ENCODE assay signal across 26 cellular contexts in the genomic region with DNA sequence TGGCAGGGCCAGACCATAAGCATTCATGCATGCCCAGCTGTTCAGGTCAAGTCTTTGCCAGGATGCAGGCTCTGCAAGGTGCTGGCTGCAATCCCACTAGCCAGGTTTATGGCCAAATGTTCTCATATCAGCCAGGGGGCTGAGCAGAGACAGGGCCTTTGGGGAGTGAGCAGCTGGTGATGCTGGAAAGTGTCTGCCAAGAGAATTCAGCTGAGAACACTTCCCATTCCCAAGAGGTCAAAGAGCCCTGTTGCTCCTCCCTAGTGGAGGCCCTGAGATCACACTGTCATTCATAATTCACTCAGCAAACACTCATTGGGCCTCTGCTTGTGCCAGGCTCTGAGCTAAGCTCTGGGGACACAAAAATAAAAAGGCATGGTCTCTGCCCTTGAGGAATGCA.
A peak's percentile ranks its signal among the peaks of the same experiment; 100 is the strongest.
DNase-seq lines count a peak whose midpoint lies in the region; ATAC-seq and TF ChIP-seq lines count a peak whose summit lies in the region.
"Had no signal": no experiment of that assay in that cellular context is flagged by ENCODE, and none has a peak within 500 bp of the region (broad histone marks: within the 10 kb centered on the region; RNA-seq: fewer than 3 reads in every experiment).

No MANE protein-coding gene starts in this region.

- H3K23ac ChIP-seq in mesendoderm (ENCODE audit: low read length): no peak overlapping the region

- H3K4me1 ChIP-seq in mesendoderm (ENCODE audit: control insufficient read depth, low read depth, low read length): peaks cover 4% of the 10 kb centered on the region
- H3K4me1 ChIP-seq in A673 (ENCODE audit: insufficient read depth, low read length, poor library complexity, severe bottlenecking): no peaks in the 10 kb centered on the region
- no peaks in the 10 kb centered on the region for H3K4me1 ChIP-seq in hepatocyte (ENCODE audit: insufficient read depth)
- H3K4me1 ChIP-seq: parathyroid adenoma had no signal

- ATAC-seq in Right ventricle myocardium superior (ENCODE audit: poor library complexity): no peak
- ATAC-seq: activated CD8-positive, alpha-beta T cell treated with anti-CD3 and anti-CD28 coated beads for 36 hours; esophagus mucosa; GM23338 had no signal

- DNase-seq in NCI-H2081 (lab: John Stamatoyannopoulos, UW) (peak; percentile 29 to 72), NCI-H2081 treated with DMSO at 0.1 percent for 48 hours (lab: John Stamatoyannopoulos, UW) (no peak), NCI-H2029 treated with DMSO at 0.1 percent for 48 hours (lab: John Stamatoyannopoulos, UW) (peak; percentile 96), NCI-H82 (lab: John Stamatoyannopoulos, UW) (peak; percentile 76), mesendoderm (peak; percentile 32), A673 (ENCODE audit: low spot score) (no peak), hepatocyte (ENCODE audit: low spot score) (no peak), Right ventricle myocardium superior (no peak)
- DNase-seq: activated CD4-positive, alpha-beta T cell treated with anti-CD3 and anti-CD28 coated beads for 1 hour; activated CD8-positive, alpha-beta T cell treated with anti-CD3 and anti-CD28 coated beads for 36 hours; activated naive CD4-positive, alpha-beta T cell treated with anti-CD3 and anti-CD28 coated beads, Interleukin-2, amount 50 U/mL, for 16 hours; brain microvascular endothelial cell; Calu3; CD4-positive, CD25-positive, alpha-beta regulatory T cell; head of caudate nucleus; kidney; NCI-H2227 treated with DMSO at 0.1 percent for 48 hours; OCI-M1; small intestine; stimulated activated naive CD4-positive, alpha-beta T cell had no signal

- no peak overlapping the region for H2AFZ ChIP-seq in hepatocyte
- H2AFZ ChIP-seq: GM23338, parathyroid adenoma had no signal

- H3K9me2 ChIP-seq in hepatocyte (replicated peaks; ENCODE audit: insufficient read depth): no peaks in the 10 kb centered on the region

- peak overlapping the region; percentile 1 for H2BK5ac ChIP-seq in mesendoderm (ENCODE audit: low read length)

- no peaks in the 10 kb centered on the region for H4K20me1 ChIP-seq in hepatocyte (ENCODE audit: insufficient read depth, poor library complexity, severe bottlenecking)

- H3K27me3 ChIP-seq in mesendoderm (ENCODE audit: insufficient read depth, low read length, poor library complexity): no peaks in the 10 kb centered on the region
- peaks cover 11% of the 10 kb centered on the region for H3K27me3 ChIP-seq in A673 (replicated peaks; ENCODE audit: insufficient read depth, low read depth, low read length, poor library complexity)
- no peaks in the 10 kb centered on the region for H3K27me3 ChIP-seq in hepatocyte
- H3K27me3 ChIP-seq: brain microvascular endothelial cell had no signal

- CTCF ChIA-PET in A673 (lab: Charles Lee): no interaction called here

- intact Hi-C loops in A673 (cut with micrococcal nuclease; ENCODE audit: unreplicated experiment) (no loop called here), Right ventricle myocardium superior (cut with DNase I) (no loop called here)

- no TSS peak for BruUV-seq in A673 (replicated peaks; lab: Mats Ljungman, UMichigan)

- H4K8ac ChIP-seq in mesendoderm (ENCODE audit: low read depth, low read length): no peak overlapping the region

- H3K79me2 ChIP-seq in mesendoderm (ENCODE audit: control insufficient read depth, insufficient read depth, low read length) (no peaks in the 10 kb centered on the region), hepatocyte (no peaks in the 10 kb centered on the region)
- H3K79me2 ChIP-seq: parathyroid adenoma had no signal

- H3K9me3 ChIP-seq in A673 (ENCODE audit: low read depth, low read length, poor library complexity, severe bottlenecking) (no peaks in the 10 kb centered on the region), hepatocyte (ENCODE audit: low read depth) (no peaks in the 10 kb centered on the region)

- peak overlapping the region; percentile 22 for H3K56ac ChIP-seq in mesendoderm (ENCODE audit: low read length)

- H3K9ac ChIP-seq in mesendoderm (ENCODE audit: low read length): no peak overlapping the region
- H3K9ac ChIP-seq: parathyroid adenoma had no signal

- H3K4me3 ChIP-seq in mesendoderm (ENCODE audit: low read length): no peak overlapping the region
- H3K4me3 ChIP-seq in A673 (ENCODE audit: low read depth, low read length, poor library complexity, severe bottlenecking): no peak overlapping the region
- H3K4me3 ChIP-seq in hepatocyte: no peak overlapping the region
- H3K4me3 ChIP-seq: GM23338, K562 had no signal

- POLR2A ChIA-PET in A673 (lab: Charles Lee; ENCODE audit: low non-redundant PET): no interaction called here

- no peak overlapping the region for H3K27ac ChIP-seq in mesendoderm (ENCODE audit: low read depth, low read length)
- no peak overlapping the region for H3K27ac ChIP-seq in A673 (ENCODE audit: low read depth, low read length, poor library complexity, severe bottlenecking)
- H3K27ac ChIP-seq in hepatocyte: no peak overlapping the region
- H3K27ac ChIP-seq: 22Rv1, brain microvascular endothelial cell, parathyroid adenoma, RWPE1 had no signal

- H2BK120ac ChIP-seq in mesendoderm (ENCODE audit: low read depth, low read length): no peak overlapping the region

- no peak overlapping the region for H3K4ac ChIP-seq in mesendoderm (ENCODE audit: low read depth, low read length)

- H2AK5ac ChIP-seq in mesendoderm (ENCODE audit: low read length): peak overlapping the region; percentile 85

- TF ChIP-seq CTCF in A673 (conservative IDR thresholded peaks at IDR 0.05; ENCODE audit: low read depth, low read length) (no peak), hepatocyte (IDR thresholded peaks at IDR 0.05; ENCODE audit: poor library complexity) (no peak)

- no peaks in the 10 kb centered on the region for H3K79me1 ChIP-seq in mesendoderm (ENCODE audit: low read length)

- H4K5ac ChIP-seq in mesendoderm (ENCODE audit: low read length): no peak overlapping the region

- no peaks in the 10 kb centered on the region for H3K36me3 ChIP-seq in mesendoderm (ENCODE audit: control insufficient read depth, insufficient read depth, low read length)
- H3K36me3 ChIP-seq in A673 (ENCODE audit: insufficient read depth, low read length, poor library complexity, severe bottlenecking): no peaks in the 10 kb centered on the region
- H3K36me3 ChIP-seq in hepatocyte (replicated peaks; ENCODE audit: insufficient read depth, low read depth): no peaks in the 10 kb centered on the region
- H3K36me3 ChIP-seq: brain microvascular endothelial cell had no signal

- H2BK15ac ChIP-seq in mesendoderm (replicated peaks; ENCODE audit: low read depth): no peak overlapping the region

- H3K4me2 ChIP-seq in mesendoderm (ENCODE audit: low read length): no peak overlapping the region
- no peak overlapping the region for H3K4me2 ChIP-seq in hepatocyte
- H3K4me2 ChIP-seq: GM23338 had no signal

- H3K18ac ChIP-seq in mesendoderm (ENCODE audit: low read length): no peak overlapping the region

Comparison
In these comparisons a context has a peak if more than half of its experiments do, and no peak if none do; other contexts are left out.
1. DNase-seq: peak in NCI-H2081 (2 of 2), NCI-H2029 treated with DMSO at 0.1 percent for 48 hours (single experiment), NCI-H82 (single experiment) and mesendoderm (single experiment); none in NCI-H2081 treated with DMSO at 0.1 percent for 48 hours (single experiment), A673 (single experiment), hepatocyte (single experiment) and Right ventricle myocardium superior (single experiment).